Comparison of ENCODE assay signal across 1 cellular context in genomic region chr3:196739671-196740475, GRCh38.
TF ChIP-seq lines count a peak whose summit lies in the region.

TSS of gene PAK2 (plus strand) at chr3:196739857. CDS start at chr3:196782647, 42,790 bp downstream.

TF ChIP-seq in HepG2, 621 proteins besides CTCF, POLR2A, EP300 and RAD21 (continued from another document and continues in another):
- TF ChIP-seq ZBED4 (CRISPR knock-in tag; IDR thresholded peaks at IDR 0.05; ENCODE audit: borderline replicate concordance) (peak; percentile 46; the same call in 1 of the 2 replicates), ZNF589 (CRISPR knock-in tag; conservative IDR thresholded peaks at IDR 0.05) (no peak), KDM3A (CRISPR knock-in tag; IDR thresholded peaks at IDR 0.05; ENCODE audit: low read depth) (no peak), PHB2 (IDR thresholded peaks at IDR 0.05; ENCODE audit: partially characterized antibody) (no peak), NKX3-1 (CRISPR knock-in tag; IDR thresholded peaks at IDR 0.05) (no peak), ZNF260 (CRISPR knock-in tag; IDR thresholded peaks at IDR 0.05; ENCODE audit: borderline replicate concordance, low read depth) (no peak), CREM (IDR thresholded peaks at IDR 0.05) (no peak), CREM (CRISPR knock-in tag; IDR thresholded peaks at IDR 0.05) (no peak), ZHX2 (IDR thresholded peaks at IDR 0.05; ENCODE audit: low read depth) (no peak), ZHX2 (CRISPR knock-in tag; IDR thresholded peaks at IDR 0.05; ENCODE audit: borderline replicate concordance) (0 out of 2 replicates have a peak, but pooled peaks have one; percentile 39), PRDM10 (CRISPR knock-in tag; IDR thresholded peaks at IDR 0.05; ENCODE audit: low read depth) (no peak), ZNF788 (CRISPR knock-in tag; IDR thresholded peaks at IDR 0.05; ENCODE audit: borderline replicate concordance) (no peak), CEBPZ (IDR thresholded peaks at IDR 0.05; ENCODE audit: low read length) (no peak), SP5 (CRISPR knock-in tag; IDR thresholded peaks at IDR 0.05; ENCODE audit: borderline replicate concordance, low read depth) (peak; percentile 62; the same call in 1 of the 2 replicates), PAX8 (CRISPR knock-in tag; IDR thresholded peaks at IDR 0.05; ENCODE audit: borderline replicate concordance) (no peak), ARNT (IDR thresholded peaks at IDR 0.05) (no peak), ZNF75D (CRISPR knock-in tag; IDR thresholded peaks at IDR 0.05; ENCODE audit: borderline replicate concordance) (no peak), KDM4B (CRISPR knock-in tag; IDR thresholded peaks at IDR 0.05) (0 out of 2 replicates have a peak, but pooled peaks have one; percentile 23), ZNF224 (CRISPR knock-in tag; IDR thresholded peaks at IDR 0.05) (no peak), ZNF557 (CRISPR knock-in tag; IDR thresholded peaks at IDR 0.05) (no peak), AGO2 (optimal IDR thresholded peaks at IDR 0.05; ENCODE audit: low read depth, low read length) (peak; percentile 77), PBX3 (CRISPR knock-in tag; IDR thresholded peaks at IDR 0.05; ENCODE audit: borderline replicate concordance) (0 out of 2 replicates have a peak, but pooled peaks have one; percentile 55), ZNF207 (IDR thresholded peaks at IDR 0.05; ENCODE audit: borderline replicate concordance) (no peak), AHDC1 (CRISPR knock-in tag; IDR thresholded peaks at IDR 0.05; ENCODE audit: borderline replicate concordance) (no peak), FOXO1 (CRISPR knock-in tag; IDR thresholded peaks at IDR 0.05) (peak; percentile 42; the same call in 1 of the 2 replicates), SP4 (CRISPR knock-in tag; IDR thresholded peaks at IDR 0.05) (0 out of 2 replicates have a peak, but pooled peaks have one; percentile 22), CC2D1A (CRISPR knock-in tag; IDR thresholded peaks at IDR 0.05) (no peak)
- TF ChIP-seq, protein P1, sequence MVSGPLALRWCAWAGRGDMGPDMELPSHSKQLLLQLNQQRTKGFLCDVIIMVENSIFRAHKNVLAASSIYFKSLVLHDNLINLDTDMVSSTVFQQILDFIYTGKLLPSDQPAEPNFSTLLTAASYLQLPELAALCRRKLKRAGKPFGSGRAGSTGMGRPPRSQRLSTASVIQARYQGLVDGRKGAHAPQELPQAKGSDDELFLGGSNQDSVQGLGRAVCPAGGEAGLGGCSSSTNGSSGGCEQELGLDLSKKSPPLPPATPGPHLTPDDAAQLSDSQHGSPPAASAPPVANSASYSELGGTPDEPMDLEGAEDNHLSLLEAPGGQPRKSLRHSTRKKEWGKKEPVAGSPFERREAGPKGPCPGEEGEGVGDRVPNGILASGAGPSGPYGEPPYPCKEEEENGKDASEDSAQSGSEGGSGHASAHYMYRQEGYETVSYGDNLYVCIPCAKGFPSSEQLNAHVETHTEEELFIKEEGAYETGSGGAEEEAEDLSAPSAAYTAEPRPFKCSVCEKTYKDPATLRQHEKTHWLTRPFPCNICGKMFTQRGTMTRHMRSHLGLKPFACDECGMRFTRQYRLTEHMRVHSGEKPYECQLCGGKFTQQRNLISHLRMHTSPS (CRISPR knock-in tag; IDR thresholded peaks at IDR 0.05; ENCODE audit: low read depth), result no peak
